ENCODE assay signal across 20 cellular contexts in genomic region chr11:120195601-120196289, GRCh38. TPM values are rescaled to one million over a fixed set of nuclear protein-coding genes. Genes with fewer than 3 reads are reported as not detected.
"Had no signal": no experiment of that assay in that cellular context is flagged by ENCODE, and none has a peak within 500 bp of the region (broad histone marks: within the 10 kb centered on the region; RNA-seq: fewer than 3 reads in every experiment).

No MANE protein-coding gene starts in this region.

- H3K27me3 ChIP-seq: tibial nerve had no signal

- H3K4me3 ChIP-seq: cardiac muscle cell, heart right ventricle, tibial nerve had no signal

- H3K9ac ChIP-seq: SK-N-SH had no signal

- FAIRE-seq: astrocyte, colon, endothelial cell of umbilical vein had no signal

- DNase-seq: activated B cell treated with CpG ODN at 0.5 μM for 24 hours; activated CD4-positive, alpha-beta T cell treated with anti-CD3 and anti-CD28 coated beads, Interleukin-2, amount 10 ng/mL, durations not matched to agents 24 days and 14 days; activated CD8-positive, alpha-beta memory T cell treated with anti-CD3 and anti-CD28 coated beads for 24 hours; activated naive CD4-positive, alpha-beta T cell treated with anti-CD3 and anti-CD28 coated beads for 36 hours; foreskin keratinocyte; heart right ventricle; natural killer cell; SK-N-SH; stimulated activated CD4-positive, alpha-beta T cell treated with anti-CD3 and anti-CD28 coated beads, Interleukin-2, amount 100 ng/mL, for 24 hours; stimulated activated naive B cell treated with anti-CD40 and anti-IgM and Interleukin-4, amounts not matched to agents 10 μg/mL and 1 μg/mL and 100 μg/mL, for 72 hours had no signal

- H3K36me3 ChIP-seq: cardiac muscle cell, heart right ventricle, tibial nerve had no signal

- H3K4me2 ChIP-seq: SK-N-SH had no signal

- H3K4me1 ChIP-seq: foreskin keratinocyte had no signal

- H3K9me3 ChIP-seq: heart right ventricle, SK-N-SH, tibial nerve had no signal

- H3K27ac ChIP-seq: cardiac muscle cell, foreskin keratinocyte had no signal

- ATAC-seq: activated T-helper 17 cell treated with anti-CD3 and anti-CD28 coated beads, Interleukin-2, amount 50 U/mL, for 72 hours; foreskin keratinocyte; heart right ventricle; natural killer cell; right cardiac atrium; stimulated activated naive B cell treated with anti-CD40 and anti-IgM and Interleukin-4, amounts not matched to agents 10 μg/mL and 1 μg/mL and 100 μg/mL, for 72 hours had no signal

RNA-seq across cellular contexts. Expression of gene POU2F3, which starts 44.2 kb away (rescaled TPM):
- total RNA-seq: activated B cell treated with CpG ODN at 0.5 μM for 24 hours; activated CD4-positive, alpha-beta T cell treated with anti-CD3 and anti-CD28 coated beads, Interleukin-2, amount 10 ng/mL, durations not matched to agents 24 days and 14 days; activated naive CD4-positive, alpha-beta T cell treated with anti-CD3 and anti-CD28 coated beads for 36 hours; endothelial cell of umbilical vein; mononuclear cell; natural killer cell; subcutaneous adipose tissue had no signal

RNA-seq across cellular contexts. Expression of gene TRIM29, which starts 57.8 kb away (rescaled TPM):
- total RNA-seq: activated B cell treated with CpG ODN at 0.5 μM for 24 hours; activated CD4-positive, alpha-beta T cell treated with anti-CD3 and anti-CD28 coated beads, Interleukin-2, amount 10 ng/mL, durations not matched to agents 24 days and 14 days; activated naive CD4-positive, alpha-beta T cell treated with anti-CD3 and anti-CD28 coated beads for 36 hours; activated T-helper 17 cell treated with anti-CD3 and anti-CD28 coated beads, Interleukin-2, amount 50 U/mL, for 72 hours; cardiac muscle cell; endothelial cell of umbilical vein; mononuclear cell; natural killer cell; T-helper 1 cell treated with Interleukin-12 subunit alpha and Interleukin-12 subunit beta and Interleukin-4 antibody, amounts not matched to agents 30 ng/mL and 1 ng/mL, for 36 hours had no signal
- polyA plus RNA-seq: cardiac muscle cell, endothelial cell of umbilical vein had no signal
